ENCODE assay signal across 24 cellular contexts in the genomic region with DNA sequence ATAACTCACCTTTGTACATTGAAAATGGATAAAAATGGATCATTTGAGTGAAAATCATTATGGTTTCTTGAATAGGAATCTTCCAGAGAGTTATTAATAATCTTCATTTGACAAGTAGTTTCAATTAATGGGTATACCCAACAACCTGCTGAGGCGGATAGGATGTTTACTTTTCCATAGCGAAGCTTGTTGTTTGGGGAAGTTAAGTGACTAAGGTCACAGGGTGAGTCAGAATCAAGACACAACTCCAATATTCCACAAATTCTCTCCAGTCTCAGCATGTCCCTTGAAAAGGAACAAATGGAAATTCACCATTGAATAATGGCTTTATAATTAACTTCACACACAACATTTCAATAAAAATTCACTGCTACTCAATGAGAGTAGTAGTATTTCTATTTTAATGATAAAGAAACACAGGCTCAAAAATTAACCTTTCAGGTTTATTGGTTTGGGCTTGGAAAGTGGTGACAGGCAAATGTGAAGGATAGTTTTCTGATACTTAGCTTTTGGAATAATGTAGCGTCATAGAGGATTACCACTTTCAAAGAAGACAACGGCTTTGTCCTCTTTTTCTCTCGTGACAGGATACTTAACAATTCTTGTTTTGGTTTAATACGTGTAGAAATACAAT.
"Had no signal": no experiment of that assay in that cellular context is flagged by ENCODE, and none has a peak within 500 bp of the region (broad histone marks: within the 10 kb centered on the region; RNA-seq: fewer than 3 reads in every experiment).

No MANE protein-coding gene starts in this region.

- DNase-seq: cortex of kidney; effector memory CD8-positive, alpha-beta T cell; foreskin fibroblast; heart left ventricle; islet precursor cell; kidney glomerular epithelial cell; left ventricle myocardium superior; lower lobe of right lung; naive thymus-derived CD8-positive, alpha-beta T cell; nephron progenitor cell; right lobe of liver; small intestine; stimulated activated CD4-positive, alpha-beta T cell treated with anti-CD3 and anti-CD28 coated beads, Interleukin-15, amount 100 ng/mL, for 24 hours; stimulated activated CD4-positive, alpha-beta T cell treated with anti-CD3 and anti-CD28 coated beads, Interleukin-2, amount 100 ng/mL, for 48 hours; stimulated activated naive B cell treated with anti-CD40 and anti-IgM and Interleukin-4, amounts not matched to agents 10 μg/mL and 1 μg/mL and 100 μg/mL, for 72 hours; upper lobe of left lung; uterus had no signal

- H3K4me3 ChIP-seq: gastroesophageal sphincter, heart left ventricle, hepatocyte, lower lobe of right lung, right lobe of liver, thoracic aorta, tibial nerve, upper lobe of left lung, uterus had no signal

- H2AFZ ChIP-seq: hepatocyte, parathyroid adenoma had no signal

- FAIRE-seq: endometrium, small intestine had no signal

- H3K4me1 ChIP-seq: gastroesophageal sphincter, lower lobe of right lung, parathyroid adenoma, right lobe of liver, upper lobe of left lung, uterus had no signal

- H3K27ac ChIP-seq: gastroesophageal sphincter, heart left ventricle, hepatocyte, lower lobe of right lung, parathyroid adenoma, right lobe of liver, thoracic aorta, tibial nerve, upper lobe of left lung, uterus had no signal

- H3K27me3 ChIP-seq: gastroesophageal sphincter, heart left ventricle, hepatocyte, right lobe of liver, tibial nerve, upper lobe of left lung, uterus had no signal

- H3K36me3 ChIP-seq: gastroesophageal sphincter, heart left ventricle, lower lobe of right lung, right lobe of liver, thoracic aorta, tibial nerve, upper lobe of left lung, uterus had no signal

- H3K9ac ChIP-seq: parathyroid adenoma had no signal

- H3K4me2 ChIP-seq: hepatocyte had no signal

- H3K9me3 ChIP-seq: gastroesophageal sphincter, lower lobe of right lung, right lobe of liver, thoracic aorta, upper lobe of left lung, uterus had no signal

- ATAC-seq: effector memory CD8-positive, alpha-beta T cell; esophagus mucosa; gastroesophageal sphincter; heart left ventricle; left ventricle myocardium superior; lower lobe of right lung; naive thymus-derived CD8-positive, alpha-beta T cell; right lobe of liver; stimulated activated naive B cell treated with anti-CD40 and anti-IgM and Interleukin-4, amounts not matched to agents 10 μg/mL and 1 μg/mL and 100 μg/mL, for 72 hours had no signal

- H3K79me2 ChIP-seq: hepatocyte, parathyroid adenoma had no signal
